Comparison of ENCODE assay signal across 8 cellular contexts in the genomic region with DNA sequence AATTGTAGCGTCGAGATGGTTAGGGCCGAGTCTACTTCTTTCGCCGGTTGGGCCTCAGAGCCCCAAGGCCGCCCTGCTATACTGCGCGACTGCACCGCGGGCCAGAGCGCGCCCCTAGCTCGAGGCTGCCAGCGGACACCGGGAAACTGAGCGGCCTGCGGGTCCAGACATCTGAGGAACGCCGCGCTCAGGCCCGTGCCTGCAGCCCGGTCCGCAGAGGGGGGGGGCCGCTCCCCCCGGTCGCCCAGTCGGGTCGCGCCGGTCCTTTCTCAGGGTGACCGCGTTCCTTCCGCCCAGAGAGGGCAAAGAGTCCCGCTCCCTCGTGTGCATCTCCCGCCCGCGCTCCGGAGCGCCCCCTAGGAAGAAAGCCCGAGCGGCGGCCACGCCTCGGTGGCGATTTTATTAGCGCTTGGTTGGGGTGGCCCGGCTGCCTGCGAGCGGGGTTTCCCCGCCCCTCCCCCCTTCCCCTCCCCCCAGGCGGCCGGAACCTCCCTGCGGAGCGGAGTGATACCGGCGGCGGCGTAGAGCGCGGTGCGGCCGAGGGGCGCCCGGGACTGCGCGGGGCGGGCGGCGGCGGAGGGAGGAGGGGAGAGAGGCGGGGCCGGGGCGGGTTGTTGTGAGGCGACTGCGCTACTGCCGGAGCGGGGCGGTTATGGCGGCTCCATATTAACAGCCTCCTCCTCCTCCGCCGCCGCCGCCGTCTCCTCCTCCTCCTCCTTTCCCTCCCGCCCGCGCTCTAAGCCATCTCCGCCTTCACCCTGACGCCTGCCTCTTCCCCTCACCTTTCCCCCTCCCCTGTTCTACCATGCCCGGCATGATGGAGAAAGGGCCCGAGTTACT. TPM values are rescaled to one million over a fixed set of nuclear protein-coding genes. Genes with fewer than 3 reads are reported as not detected.
A peak's percentile ranks its signal among the peaks of the same experiment; 100 is the strongest.
DNase-seq lines count a peak whose midpoint lies in the region; TF ChIP-seq lines count a peak whose summit lies in the region.

RCOR3 (plus strand) TSS at position 611 of the 840 bp plus-strand sequence; CDS start at position 806, 195 bp downstream.

- TF ChIP-seq CTCF in Loucy (conservative IDR thresholded peaks at IDR 0.05; ENCODE audit: low read length) = peak; percentile 53
- peak; percentile 82 for TF ChIP-seq CTCF in neural crest cell (conservative IDR thresholded peaks at IDR 0.05)

- peak within 1 kb of the TSS; percentile 93 for H3K4me3 Mint-ChIP-seq in neural crest cell

- H3K9me3 ChIP-seq in Loucy (ENCODE audit: insufficient read depth, low read depth, low read length) = no peaks in the 10 kb centered on the region
- H3K9me3 ChIP-seq in stomach smooth muscle (ENCODE audit: control insufficient read depth in 2 of 2, low read length in 2 of 2) = no peaks in the 10 kb centered on the region

- H3K9ac ChIP-seq in Loucy (ENCODE audit: low read depth, low read length, poor library complexity, severe bottlenecking) (peak within 1 kb of the TSS; percentile 98), stomach smooth muscle (ENCODE audit: low read length in 2 of 2) (peak within 1 kb of the TSS; percentile 94 to 96)

- in situ Hi-C loops in G401 (cut with HindIII; ENCODE audit: low sequenced_read_pairs) = no loop called here

- H3K4me1 Mint-ChIP-seq in neural crest cell = peaks cover 32% of the 10 kb centered on the region

- DNase-seq in G401 (ENCODE audit: low spot score) (peak; percentile 88), H7 (peak; percentile 93), SHP77 treated with DMSO at 0.1 percent for 48 hours (lab: John Stamatoyannopoulos, UW) (peak; percentile 76), fibroblast of the conjunctiva (ENCODE audit: low read depth) (peak; percentile 79), neural crest cell (ENCODE audit: low read depth, low spot score) (peak; percentile 90)
- DNase-seq in activated effector memory CD4-positive, alpha-beta T cell treated with anti-CD3 and anti-CD28 coated beads, Interleukin-2, amount 50 U/mL, for 16 hours = peak; percentile 96

- H3K27me3 ChIP-seq in H7 (ENCODE audit: control insufficient read depth, insufficient read depth, low read length) (no peaks in the 10 kb centered on the region), Loucy (ENCODE audit: insufficient read depth, low read length, poor library complexity, severe bottlenecking) (no peaks in the 10 kb centered on the region), stomach smooth muscle (ENCODE audit: control insufficient read depth in 1 of 2, insufficient read depth in 2 of 2, low read length in 2 of 2) (no peaks in the 10 kb centered on the region)

- no peaks in the 10 kb centered on the region for H3K9me2 ChIP-seq in Loucy (replicated peaks; ENCODE audit: low read depth, low read length)

- no peaks in the 10 kb centered on the region for H3K27me3 Mint-ChIP-seq in neural crest cell (ENCODE audit: low read depth)

- H3F3A ChIP-seq in Loucy (ENCODE audit: low read depth) = 0 out of 2 replicates have a peak, but pooled peaks cover 2% of the 10 kb centered on the region

- H4K20me1 ChIP-seq in Loucy (ENCODE audit: insufficient read depth, low read length, poor library complexity, severe bottlenecking) = peaks cover 13% of the 10 kb centered on the region

- H3K36me3 Mint-ChIP-seq in neural crest cell (ENCODE audit: low read depth) = peaks cover 5% of the 10 kb centered on the region

- no peaks in the 10 kb centered on the region for H3K9me3 Mint-ChIP-seq in neural crest cell

- peak within 1 kb of the TSS; percentile 97 for H3K4me3 ChIP-seq in H7 (ENCODE audit: insufficient read depth, low read depth, low read length)
- H3K4me3 ChIP-seq in Loucy (ENCODE audit: low read length, poor library complexity, severe bottlenecking) = peak within 1 kb of the TSS; percentile 92
- H3K4me3 ChIP-seq in stomach smooth muscle (ENCODE audit: low read length in 2 of 2) = peak within 1 kb of the TSS; percentile 90

- H3K36me3 ChIP-seq in H7 (replicated peaks; ENCODE audit: control insufficient read depth, insufficient read depth, low read length) (no peaks in the 10 kb centered on the region), Loucy (ENCODE audit: insufficient read depth, low read length) (no peaks in the 10 kb centered on the region), stomach smooth muscle (ENCODE audit: control insufficient read depth in 2 of 2, insufficient read depth in 2 of 2, low read length in 2 of 2) (peaks cover 0 to under 1% of the 10 kb centered on the region in 2 donors)

- H3K4me2 ChIP-seq in Loucy (ENCODE audit: low read depth, low read length, poor library complexity, severe bottlenecking) = peak within 1 kb of the TSS; percentile 96

- peak within 1 kb of the TSS; percentile 97 for H3K27ac Mint-ChIP-seq in neural crest cell (ENCODE audit: unreplicated experiment)

- H3K27ac ChIP-seq in stomach smooth muscle (ENCODE audit: low read length) = peak within 1 kb of the TSS; percentile 98

- H3K4me1 ChIP-seq in Loucy (ENCODE audit: insufficient read depth, low read length, poor library complexity, severe bottlenecking) (peaks cover 18% of the 10 kb centered on the region), stomach smooth muscle (ENCODE audit: control insufficient read depth, insufficient read depth, low read length) (peaks cover 17% of the 10 kb centered on the region)

- H2AFZ ChIP-seq in Loucy (ENCODE audit: low read length) = peak within 1 kb of the TSS; percentile 95

- peaks cover 47% of the 10 kb centered on the region for H3K79me2 ChIP-seq in Loucy (ENCODE audit: insufficient read depth, low read length)

RNA-seq across cellular contexts. Expression of gene RCOR3, which starts in this region (rescaled TPM):
- total RNA-seq in G401 (2014; rRNA removed; shearing (Covaris generic)) = 8.1 TPM in 2 replicates
- total RNA-seq in H7 (2014; rRNA removed; shearing (Covaris generic)) = 16.7 and 24.3 TPM in 2 replicates
- total RNA-seq in neural crest cell = 51.6 and 52.4 TPM in 2 replicates

Comparison
In these comparisons a context has a peak if more than half of its experiments do, and no peak if none do; other contexts are left out.
1. Peak in every context shown above with its lines: DNase-seq, H3K4me3 ChIP-seq and H3K27ac ChIP-seq.